14 cellular contexts compared by ENCODE assay signal in genomic region chr5:96753017-96753397, GRCh38. TPM values are rescaled to one million over a fixed set of nuclear protein-coding genes. Genes with fewer than 3 reads are reported as not detected.
DNase-seq lines count a peak whose midpoint lies in the region; ATAC-seq, FAIRE-seq and TF ChIP-seq lines count a peak whose summit lies in the region.
"Had no signal": no experiment of that assay in that cellular context is flagged by ENCODE, and none has a peak within 500 bp of the region (broad histone marks: within the 10 kb centered on the region; RNA-seq: fewer than 3 reads in every experiment).

No MANE protein-coding gene starts in this region.

- TF ChIP-seq CTCF in BE2C (IDR thresholded peaks at IDR 0.05; ENCODE audit: low read depth, low read length) (no peak), mesothelial cell of epicardium (IDR thresholded peaks at IDR 0.05; ENCODE audit: unreplicated experiment) (no peak)

- no peak overlapping the region for H3K4me3 Mint-ChIP-seq in activated CD4-positive, alpha-beta T cell treated with anti-CD3 and anti-CD28 coated beads, Interleukin-2, amount 10 ng/mL, durations not matched to agents 24 days and 14 days
- H3K4me3 Mint-ChIP-seq in activated T-helper 17 cell treated with anti-CD3 and anti-CD28 coated beads, Interleukin-2, amount 50 U/mL, for 72 hours, result no peak overlapping the region
- no peak overlapping the region for H3K4me3 Mint-ChIP-seq in mesothelial cell of epicardium
- no peak overlapping the region for H3K4me3 Mint-ChIP-seq in activated T-cell treated with anti-CD3 and anti-CD28 coated beads, Interleukin-2, amount 50 U/mL, for 72 hours
- H3K4me3 Mint-ChIP-seq: B cell; CD4-positive, CD25-positive, alpha-beta regulatory T cell; GM23338 had no signal

- FAIRE-seq in GM12892 (lab: Jason Lieb, UNC), result no peak

- no peak for DNase-seq in activated CD4-positive, alpha-beta T cell treated with anti-CD3 and anti-CD28 coated beads, Interleukin-2, amount 10 ng/mL, durations not matched to agents 24 days and 14 days
- DNase-seq in activated CD4-positive, alpha-beta T cell treated with anti-CD3 and anti-CD28 coated beads, Interleukin-2, amount 50 U/mL, for 4 hours, result no peak
- DNase-seq in BE2C (no peak), mesothelial cell of epicardium (ENCODE audit: low spot score in 2 of 2, unreplicated experiment in 2 of 2) (no peak), GM12892 (ENCODE audit: insufficient read length) (no peak)
- DNase-seq in activated T-cell treated with anti-CD3 and anti-CD28 coated beads, Interleukin-2, amount 50 U/mL, for 72 hours, result no peak
- DNase-seq in stimulated activated CD4-positive, alpha-beta T cell treated with anti-CD3 and anti-CD28 coated beads, Interleukin-4, amount 100 ng/mL, for 24 hours, result no peak
- DNase-seq: NK-92 treated with Interleukin-12 subunit alpha and Interleukin-12 subunit beta, amount 100 ng/mL, for 24 hours; Peyer's patch had no signal

- no peaks in the 10 kb centered on the region for H3K27me3 ChIP-seq in BE2C
- H3K27me3 ChIP-seq: Peyer's patch had no signal

- intact Hi-C loops in activated CD4-positive, alpha-beta T cell treated with anti-CD3 and anti-CD28 coated beads, Interleukin-2, amount 10 ng/mL, durations not matched to agents 24 days and 14 days (cut with micrococcal nuclease), result no loop called here

- H3K27ac Mint-ChIP-seq in activated CD4-positive, alpha-beta T cell treated with anti-CD3 and anti-CD28 coated beads, Interleukin-2, amount 10 ng/mL, durations not matched to agents 24 days and 14 days, result peak overlapping the region; percentile 13
- peak overlapping the region; percentile 66 for H3K27ac Mint-ChIP-seq in activated T-helper 17 cell treated with anti-CD3 and anti-CD28 coated beads, Interleukin-2, amount 50 U/mL, for 72 hours
- H3K27ac Mint-ChIP-seq in mesothelial cell of epicardium, result peak overlapping the region; percentile 37
- H3K27ac Mint-ChIP-seq in activated T-cell treated with anti-CD3 and anti-CD28 coated beads, Interleukin-2, amount 50 U/mL, for 72 hours, result no peak overlapping the region
- H3K27ac Mint-ChIP-seq: B cell, GM23338 had no signal

- H3K27me3 Mint-ChIP-seq in activated CD4-positive, alpha-beta T cell treated with anti-CD3 and anti-CD28 coated beads, Interleukin-2, amount 10 ng/mL, durations not matched to agents 24 days and 14 days, result no peaks in the 10 kb centered on the region
- H3K27me3 Mint-ChIP-seq in activated T-helper 17 cell treated with anti-CD3 and anti-CD28 coated beads, Interleukin-2, amount 50 U/mL, for 72 hours, result no peaks in the 10 kb centered on the region
- no peaks in the 10 kb centered on the region for H3K27me3 Mint-ChIP-seq in mesothelial cell of epicardium (ENCODE audit: low read depth)
- no peaks in the 10 kb centered on the region for H3K27me3 Mint-ChIP-seq in activated T-cell treated with anti-CD3 and anti-CD28 coated beads, Interleukin-2, amount 50 U/mL, for 72 hours (ENCODE audit: low read depth)
- H3K27me3 Mint-ChIP-seq: B cell; CD4-positive, CD25-positive, alpha-beta regulatory T cell had no signal

- TF ChIP-seq POLR2A in GM12892 (IDR thresholded peaks at IDR 0.05; ENCODE audit: low read depth, low read length), result no peak

- H3K4me3 ChIP-seq in BE2C (ENCODE audit: low read depth, low read length), result peak overlapping the region; percentile 18
- H3K4me3 ChIP-seq: GM12878, GM23338, Peyer's patch had no signal

- no peaks in the 10 kb centered on the region; the same call in 1 of the 2 replicates for H3K9me3 ChIP-seq in BE2C
- H3K9me3 ChIP-seq: Peyer's patch had no signal

- peaks cover 16% of the 10 kb centered on the region for H3K4me1 ChIP-seq in BE2C

- no peak for ATAC-seq in activated T-helper 17 cell treated with anti-CD3 and anti-CD28 coated beads, Interleukin-2, amount 50 U/mL, for 72 hours (replicated peaks)
- ATAC-seq in activated T-cell treated with anti-CD3 and anti-CD28 coated beads, Interleukin-2, amount 50 U/mL, for 72 hours (replicated peaks in 1 of 2), result no peak
- ATAC-seq: GM23338 had no signal

- no peaks in the 10 kb centered on the region for H3K4me1 Mint-ChIP-seq in activated CD4-positive, alpha-beta T cell treated with anti-CD3 and anti-CD28 coated beads, Interleukin-2, amount 10 ng/mL, durations not matched to agents 24 days and 14 days
- peaks cover 7% of the 10 kb centered on the region for H3K4me1 Mint-ChIP-seq in activated T-helper 17 cell treated with anti-CD3 and anti-CD28 coated beads, Interleukin-2, amount 50 U/mL, for 72 hours
- H3K4me1 Mint-ChIP-seq in mesothelial cell of epicardium, result peaks cover 12% of the 10 kb centered on the region
- H3K4me1 Mint-ChIP-seq in activated T-cell treated with anti-CD3 and anti-CD28 coated beads, Interleukin-2, amount 50 U/mL, for 72 hours (ENCODE audit: low read depth), result peaks cover 14% of the 10 kb centered on the region
- H3K4me1 Mint-ChIP-seq: B cell, GM23338 had no signal

- peaks cover 53% of the 10 kb centered on the region for H3K36me3 Mint-ChIP-seq in activated CD4-positive, alpha-beta T cell treated with anti-CD3 and anti-CD28 coated beads, Interleukin-2, amount 10 ng/mL, durations not matched to agents 24 days and 14 days (ENCODE audit: low read depth)
- peaks cover 98% of the 10 kb centered on the region for H3K36me3 Mint-ChIP-seq in activated T-helper 17 cell treated with anti-CD3 and anti-CD28 coated beads, Interleukin-2, amount 50 U/mL, for 72 hours (ENCODE audit: low read depth)
- H3K36me3 Mint-ChIP-seq in mesothelial cell of epicardium, result peaks cover 32% of the 10 kb centered on the region
- peaks cover 0 to 10% of the 10 kb centered on the region in 2 donors for H3K36me3 Mint-ChIP-seq in activated T-cell treated with anti-CD3 and anti-CD28 coated beads, Interleukin-2, amount 50 U/mL, for 72 hours (ENCODE audit: insufficient read depth in 2 of 2)

- H3K36me3 ChIP-seq in BE2C, result no peaks in the 10 kb centered on the region

- H3K9me3 Mint-ChIP-seq in activated CD4-positive, alpha-beta T cell treated with anti-CD3 and anti-CD28 coated beads, Interleukin-2, amount 10 ng/mL, durations not matched to agents 24 days and 14 days, result no peaks in the 10 kb centered on the region
- H3K9me3 Mint-ChIP-seq in activated T-helper 17 cell treated with anti-CD3 and anti-CD28 coated beads, Interleukin-2, amount 50 U/mL, for 72 hours, result no peaks in the 10 kb centered on the region
- H3K9me3 Mint-ChIP-seq in mesothelial cell of epicardium, result no peaks in the 10 kb centered on the region
- H3K9me3 Mint-ChIP-seq in activated T-cell treated with anti-CD3 and anti-CD28 coated beads, Interleukin-2, amount 50 U/mL, for 72 hours, result no peaks in the 10 kb centered on the region
- H3K9me3 Mint-ChIP-seq: CD4-positive, CD25-positive, alpha-beta regulatory T cell; GM23338 had no signal

RNA-seq across cellular contexts. Expression of gene ERAP1, which starts 54.7 kb away (rescaled TPM):
- 91.6 and 99.1 TPM in 2 replicates for total RNA-seq in activated CD4-positive, alpha-beta T cell treated with anti-CD3 and anti-CD28 coated beads, Interleukin-2, amount 10 ng/mL, durations not matched to agents 24 days and 14 days
- polyA plus RNA-seq in BE2C (2012; ENCODE audit: insufficient read depth, insufficient read length, low read depth), result 13.0 TPM
- total RNA-seq in activated T-helper 17 cell treated with anti-CD3 and anti-CD28 coated beads, Interleukin-2, amount 50 U/mL, for 72 hours, result 100 to 1,000 TPM in 1 of 2 donors, 10 to 100 TPM in 1; 65.5 to 104 TPM
- total RNA-seq in mesothelial cell of epicardium, result 46.5 to 49.3 TPM (median 48.4 TPM) in 3 replicates
- total RNA-seq in activated T-cell treated with anti-CD3 and anti-CD28 coated beads, Interleukin-2, amount 50 U/mL, for 72 hours, result 100 to 1,000 TPM in 1 of 2 donors, 10 to 100 TPM in 1; 91.3 to 105 TPM
- polyA plus RNA-seq in GM12892 (2012; ENCODE audit: missing spikeins), result 51.5 TPM
